17 cellular contexts compared by ENCODE assay signal in genomic region chr11:8031248-8032115, GRCh38. TPM values are rescaled to one million over a fixed set of nuclear protein-coding genes. Genes with fewer than 3 reads are reported as not detected.
"Had no signal": no experiment of that assay in that cellular context is flagged by ENCODE, and none has a peak within 500 bp of the region (broad histone marks: within the 10 kb centered on the region; RNA-seq: fewer than 3 reads in every experiment).

No MANE protein-coding gene starts in this region.

- H3K27me3 ChIP-seq: colonic mucosa, gastrocnemius medialis had no signal

- ATAC-seq: activated T-helper 17 cell treated with anti-CD3 and anti-CD28 coated beads, Interleukin-2, amount 50 U/mL, for 72 hours; body of pancreas; gastrocnemius medialis; natural killer cell had no signal

- H3K36me3 ChIP-seq: colonic mucosa, gastrocnemius medialis, transverse colon had no signal

- H3K4me3 ChIP-seq: body of pancreas, colonic mucosa, gastrocnemius medialis, transverse colon had no signal

- H3K4me1 ChIP-seq: colonic mucosa, gastrocnemius medialis had no signal

- H3K27ac ChIP-seq: body of pancreas, colonic mucosa, gastrocnemius medialis, transverse colon had no signal

- H3K4me3 Mint-ChIP-seq: activated naive CD8-positive, alpha-beta T cell treated with anti-CD3 and anti-CD28 coated beads, Interleukin-2, amount 10 ng/mL, durations not matched to agents 7 days and 5 days; activated T-helper 17 cell treated with anti-CD3 and anti-CD28 coated beads, Interleukin-2, amount 50 U/mL, for 72 hours; natural killer cell had no signal

- H3K27ac Mint-ChIP-seq: activated naive CD8-positive, alpha-beta T cell treated with anti-CD3 and anti-CD28 coated beads, Interleukin-2, amount 10 ng/mL, durations not matched to agents 7 days and 5 days; activated T-helper 17 cell treated with anti-CD3 and anti-CD28 coated beads, Interleukin-2, amount 50 U/mL, for 72 hours; natural killer cell had no signal

- H3K4me1 Mint-ChIP-seq: activated naive CD8-positive, alpha-beta T cell treated with anti-CD3 and anti-CD28 coated beads, Interleukin-2, amount 10 ng/mL, durations not matched to agents 7 days and 5 days; activated T-helper 17 cell treated with anti-CD3 and anti-CD28 coated beads, Interleukin-2, amount 50 U/mL, for 72 hours had no signal

- H3K9me3 Mint-ChIP-seq: activated naive CD8-positive, alpha-beta T cell treated with anti-CD3 and anti-CD28 coated beads, Interleukin-2, amount 10 ng/mL, durations not matched to agents 7 days and 5 days; activated T-helper 17 cell treated with anti-CD3 and anti-CD28 coated beads, Interleukin-2, amount 50 U/mL, for 72 hours; natural killer cell had no signal

- DNase-seq: activated CD4-positive, alpha-beta T cell treated with anti-CD3 and anti-CD28 coated beads, Interleukin-2, amount 50 U/mL, for 1 hour; activated CD4-positive, CD25-positive, alpha-beta regulatory T cell treated with anti-CD3 and anti-CD28 coated beads, Interleukin-2, amount 50 U/mL, for 72 hours; activated naive CD4-positive, alpha-beta T cell; activated naive CD8-positive, alpha-beta T cell treated with anti-CD3 and anti-CD28 coated beads, Interleukin-2, amount 10 ng/mL, durations not matched to agents 7 days and 5 days; activated T-cell treated with anti-CD3 and anti-CD28 coated beads, Interleukin-2, amount 50 U/mL, for 1 hour; body of pancreas; central memory CD4-positive, alpha-beta T cell; colonic mucosa; erythroblast; gastrocnemius medialis; kidney glomerular epithelial cell; natural killer cell; posterior cingulate gyrus; stimulated activated CD4-positive, alpha-beta T cell treated with anti-CD3 and anti-CD28 coated beads, Interleukin-2, amount 100 ng/mL, for 24 hours; stimulated activated naive CD4-positive, alpha-beta T cell treated with Interleukin-2 at 50 U/mL for 16 hours; transverse colon had no signal

- H3K36me3 Mint-ChIP-seq: activated naive CD8-positive, alpha-beta T cell treated with anti-CD3 and anti-CD28 coated beads, Interleukin-2, amount 10 ng/mL, durations not matched to agents 7 days and 5 days; natural killer cell had no signal

- H3K9me3 ChIP-seq: body of pancreas, colonic mucosa, gastrocnemius medialis, transverse colon had no signal

RNA-seq across cellular contexts. Expression of gene TUB, which starts 49.5 kb away (rescaled TPM):
- total RNA-seq: natural killer cell had no signal
